In the genomic region with DNA sequence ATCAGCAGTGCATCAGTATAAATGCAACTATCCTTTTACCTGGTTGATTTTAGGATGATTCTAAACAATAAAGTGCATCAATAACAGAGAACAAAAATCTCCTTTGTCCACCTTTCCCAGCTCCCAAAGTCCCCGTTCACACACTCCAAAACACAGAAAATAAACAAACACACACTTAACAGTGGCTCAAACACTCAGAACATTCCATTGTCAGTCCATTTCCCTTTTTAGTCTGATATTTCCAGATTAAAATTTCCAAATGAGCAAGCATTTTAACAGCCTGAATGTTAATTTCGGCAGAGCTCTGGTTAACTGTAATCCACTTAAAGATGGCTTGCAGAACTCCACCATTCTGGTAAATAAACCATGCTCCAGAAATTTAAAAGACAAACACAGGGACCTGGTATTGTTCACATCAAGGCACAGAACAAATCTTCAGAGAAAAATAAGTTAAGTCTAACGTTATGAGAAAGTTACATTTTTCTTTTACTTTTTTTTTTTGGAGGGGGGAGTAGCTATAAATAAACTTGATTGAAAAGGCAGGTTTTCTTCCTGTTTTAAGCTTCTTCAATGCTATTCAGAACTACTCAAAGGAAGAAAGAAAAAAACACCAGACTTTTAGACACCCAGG, we compare ENCODE assay signal across 9 cellular contexts.
DNase-seq lines count a peak whose midpoint lies in the region; ATAC-seq and TF ChIP-seq lines count a peak whose summit lies in the region.
"Had no signal": no experiment of that assay in that cellular context is flagged by ENCODE, and none has a peak within 500 bp of the region (broad histone marks: within the 10 kb centered on the region; RNA-seq: fewer than 3 reads in every experiment).

No MANE protein-coding gene starts in this region.

- no peak overlapping the region for H3K4ac ChIP-seq in H9 (ENCODE audit: low read depth, low read length)

- no peak overlapping the region for H3T11ph ChIP-seq in H9 (ENCODE audit: low read length)

- WGBS in H9 (ENCODE audit: extremely low coverage, insufficient read length, low lambda C conversion rate): no CpG with 5 or more reads among the region's 3 CpGs
- 4 to 10% (median 7%) methylated on average over 3 of the region's 3 CpGs for WGBS in stomach, 5 donors

- H3K27ac ChIP-seq in H9 (ENCODE audit: insufficient read length, low read depth, low read length) (peak overlapping the region; percentile 79), SK-N-MC (peak overlapping the region; percentile 88), stomach (peak overlapping the region in 4 of 5 donors; percentile 92 to 97 (median 92))

- no peaks in the 10 kb centered on the region for H4K20me1 ChIP-seq in H9 (ENCODE audit: control insufficient read depth, insufficient read depth, insufficient read length)

- no peaks in the 10 kb centered on the region for H3K27me3 ChIP-seq in H9 (ENCODE audit: insufficient read depth, low read length)
- no peaks in the 10 kb centered on the region for H3K27me3 ChIP-seq in iPS-15b (ENCODE audit: control insufficient read depth, insufficient read depth, low read length)
- H3K27me3 ChIP-seq in stomach: no peaks in the 10 kb centered on the region

- no peak overlapping the region for H4K91ac ChIP-seq in H9 (ENCODE audit: insufficient read length, low read depth, low read length)

- H2AFZ ChIP-seq in H9 (ENCODE audit: low read length): no peak overlapping the region

- peak overlapping the region; percentile 82 for H3K9ac ChIP-seq in H9 (ENCODE audit: extremely low read depth, insufficient read length, low read length)
- H3K9ac ChIP-seq in SK-N-MC (ENCODE audit: insufficient read length): peak overlapping the region; percentile 84
- H3K9ac ChIP-seq in iPS-15b (ENCODE audit: low read depth, low read length): peak overlapping the region; percentile 19

- H3K4me3 Mint-ChIP-seq in H9 (no peak overlapping the region), type B pancreatic cell (no peak overlapping the region)
- H3K4me3 Mint-ChIP-seq: nephron had no signal

- no peak for TF ChIP-seq POLR2A in stomach (IDR thresholded peaks at IDR 0.05)

- H3K79me2 ChIP-seq in H9 (ENCODE audit: insufficient read depth, low read length): no peaks in the 10 kb centered on the region

- no peak overlapping the region for H2BK15ac ChIP-seq in H9 (ENCODE audit: low read depth, low read length)

- H3K14ac ChIP-seq in H9 (ENCODE audit: insufficient read depth, low read length): no peak overlapping the region

- no peaks in the 10 kb centered on the region for H3K23me2 ChIP-seq in H9 (ENCODE audit: insufficient read length, low read depth, low read length, poor library complexity, severe bottlenecking)

- H3K4me3 ChIP-seq in SK-N-MC (peak overlapping the region; percentile 93), iPS-15b (ENCODE audit: low read depth, low read length) (peak overlapping the region; percentile 56), stomach (peak overlapping the region; percentile 50 to 60 (median 58))

- no peak overlapping the region for H2BK5ac ChIP-seq in H9 (ENCODE audit: insufficient read length, low read length)

- intact Hi-C loops in stomach (cut with DNase I; ENCODE audit: low total_unique reads) (no loop called here), left colon (cut with DNase I, micrococcal nuclease) (no loop called here)

- no peak overlapping the region for H3K56ac ChIP-seq in H9 (ENCODE audit: insufficient read length, low read depth, low read length)

- H3K4me1 ChIP-seq in H9 (ENCODE audit: insufficient read depth, low read length): peaks cover 4% of the 10 kb centered on the region; the same call in 1 of the 2 replicates
- peaks cover 10% of the 10 kb centered on the region for H3K4me1 ChIP-seq in iPS-15b (ENCODE audit: control insufficient read depth, insufficient read depth, low read length)
- H3K4me1 ChIP-seq in stomach: peaks cover 0 to 56% (median 32%) of the 10 kb centered on the region in 4 donors

- H3K36me3 ChIP-seq in SK-N-MC (ENCODE audit: insufficient read depth, low read length): no peaks in the 10 kb centered on the region
- no peaks in the 10 kb centered on the region for H3K36me3 ChIP-seq in iPS-15b (ENCODE audit: control insufficient read depth, insufficient read depth, low read length)
- no peaks in the 10 kb centered on the region for H3K36me3 ChIP-seq in stomach

- TF ChIP-seq CTCF in H9 (conservative IDR thresholded peaks at IDR 0.05) (no peak), stomach (IDR thresholded peaks at IDR 0.05) (no peak), type B pancreatic cell (conservative IDR thresholded peaks at IDR 0.05) (no peak)

- no peak overlapping the region for H3K18ac ChIP-seq in H9 (ENCODE audit: insufficient read length, low read depth, low read length)

- H2BK12ac ChIP-seq in H9 (ENCODE audit: insufficient read length, low read depth, low read length): no peak overlapping the region

- no peaks in the 10 kb centered on the region for H3K79me1 ChIP-seq in H9 (ENCODE audit: insufficient read depth, low read depth, low read length, poor library complexity, severe bottlenecking)

- no peak overlapping the region for H2BK20ac ChIP-seq in H9 (ENCODE audit: low read depth, low read length, poor library complexity, severe bottlenecking)

- no peak overlapping the region for H3K27ac Mint-ChIP-seq in H9
- no peak overlapping the region for H3K27ac Mint-ChIP-seq in type B pancreatic cell
- H3K27ac Mint-ChIP-seq: nephron had no signal

- H4K5ac ChIP-seq in H9 (ENCODE audit: insufficient read length, low read depth, low read length): no peak overlapping the region

- no peak overlapping the region for H4K8ac ChIP-seq in H9 (replicated peaks; ENCODE audit: insufficient read length, low read depth, low read length)

- DNase-seq in H9 (no peak), SK-N-MC (ENCODE audit: low read depth, low spot score) (no peak), stomach (no peak), left colon (no peak), amygdala (lab: John Stamatoyannopoulos, UW) (no peak), type B pancreatic cell (ENCODE audit: extremely low spot score, unreplicated experiment) (no peak)

- H2AK5ac ChIP-seq in H9 (ENCODE audit: insufficient read length, low read length): no peak overlapping the region

- H3K9me3 Mint-ChIP-seq in H9 (no peaks in the 10 kb centered on the region), type B pancreatic cell (no peaks in the 10 kb centered on the region)
- H3K9me3 Mint-ChIP-seq: nephron had no signal

- H3K9me3 ChIP-seq in H9 (ENCODE audit: control insufficient read depth, low read depth, low read length): no peaks in the 10 kb centered on the region
- no peaks in the 10 kb centered on the region for H3K9me3 ChIP-seq in SK-N-MC (ENCODE audit: low read depth, low read length)
- no peaks in the 10 kb centered on the region for H3K9me3 ChIP-seq in iPS-15b (ENCODE audit: control insufficient read depth, insufficient read depth, low read length)
- H3K9me3 ChIP-seq in stomach: no peaks in the 10 kb centered on the region

- no peak for ATAC-seq in left colon
- no peak for ATAC-seq in HG02870 (IDR thresholded peaks at IDR 0.05; ENCODE audit: unreplicated experiment)

- H3K4me1 Mint-ChIP-seq in H9 (peaks cover 16% of the 10 kb centered on the region in 2 experiments), type B pancreatic cell (ENCODE audit: unreplicated experiment) (peaks cover 5% of the 10 kb centered on the region)

- H3K27me3 Mint-ChIP-seq in H9 (ENCODE audit: low read depth): no peaks in the 10 kb centered on the region
- H3K27me3 Mint-ChIP-seq in type B pancreatic cell: no peaks in the 10 kb centered on the region

- H3K23ac ChIP-seq in H9 (ENCODE audit: insufficient read length, low read depth, low read length): no peak overlapping the region

- H3K36me3 Mint-ChIP-seq in H9 (ENCODE audit: insufficient read depth in 1 of 3, low read depth in 3 of 3): no peaks in the 10 kb centered on the region
- H3K36me3 Mint-ChIP-seq in type B pancreatic cell: peaks cover 5% of the 10 kb centered on the region

- H2BK120ac ChIP-seq in H9 (ENCODE audit: low read depth, low read length, poor library complexity, severe bottlenecking): no peak overlapping the region

- TF ChIP-seq EP300 in stomach (IDR thresholded peaks at IDR 0.05): no peak

- H3K4me2 ChIP-seq in H9 (ENCODE audit: insufficient read depth, insufficient read length, low read length): peak overlapping the region; percentile 78

Comparison
In these comparisons a context has a peak if more than half of its experiments do, and no peak if none do; other contexts are left out.
1. H3K9ac ChIP-seq: peak in every context shown above with its lines; median percentile 84 in SK-N-MC; 82 in H9; 19 in iPS-15b.